Comparison of ENCODE assay signal across 2 cellular contexts in genomic region chr9:112334319-112334828, GRCh38.
TF ChIP-seq lines count a peak whose summit lies in the region.

No MANE protein-coding gene starts in this region.

TF ChIP-seq in SK-N-SH, 30 proteins besides CTCF, POLR2A, EP300 and RAD21 (continued from another document):
- TF ChIP-seq TAF1 (IDR thresholded peaks at IDR 0.05; ENCODE audit: borderline replicate concordance, low read depth, low read length) = no peak
- TF ChIP-seq NFIC (IDR thresholded peaks at IDR 0.05; ENCODE audit: borderline replicate concordance) = no peak
- no peak for TF ChIP-seq GATA2 (CRISPR knock-in tag; IDR thresholded peaks at IDR 0.05)
- TF ChIP-seq JUND (IDR thresholded peaks at IDR 0.05) = no peak

TF ChIP-seq in SK-N-SH treated with all-trans-retinoic acid at 6 μM for 48 hours, 23 proteins besides CTCF, POLR2A, EP300 and RAD21 (continued from another document):
- TF ChIP-seq OSR1 (CRISPR knock-in tag; IDR thresholded peaks at IDR 0.05) (no peak), PPARA (CRISPR knock-in tag; IDR thresholded peaks at IDR 0.05; ENCODE audit: borderline replicate concordance) (no peak), BACH2 (CRISPR knock-in tag; IDR thresholded peaks at IDR 0.05; ENCODE audit: borderline replicate concordance) (no peak), ZFP30 (CRISPR knock-in tag; IDR thresholded peaks at IDR 0.05) (no peak), ZFP3 (CRISPR knock-in tag; IDR thresholded peaks at IDR 0.05) (no peak), ESRRG (CRISPR knock-in tag; IDR thresholded peaks at IDR 0.05) (no peak), ZNF70 (CRISPR knock-in tag; IDR thresholded peaks at IDR 0.05) (no peak)
- TF ChIP-seq, protein P1, sequence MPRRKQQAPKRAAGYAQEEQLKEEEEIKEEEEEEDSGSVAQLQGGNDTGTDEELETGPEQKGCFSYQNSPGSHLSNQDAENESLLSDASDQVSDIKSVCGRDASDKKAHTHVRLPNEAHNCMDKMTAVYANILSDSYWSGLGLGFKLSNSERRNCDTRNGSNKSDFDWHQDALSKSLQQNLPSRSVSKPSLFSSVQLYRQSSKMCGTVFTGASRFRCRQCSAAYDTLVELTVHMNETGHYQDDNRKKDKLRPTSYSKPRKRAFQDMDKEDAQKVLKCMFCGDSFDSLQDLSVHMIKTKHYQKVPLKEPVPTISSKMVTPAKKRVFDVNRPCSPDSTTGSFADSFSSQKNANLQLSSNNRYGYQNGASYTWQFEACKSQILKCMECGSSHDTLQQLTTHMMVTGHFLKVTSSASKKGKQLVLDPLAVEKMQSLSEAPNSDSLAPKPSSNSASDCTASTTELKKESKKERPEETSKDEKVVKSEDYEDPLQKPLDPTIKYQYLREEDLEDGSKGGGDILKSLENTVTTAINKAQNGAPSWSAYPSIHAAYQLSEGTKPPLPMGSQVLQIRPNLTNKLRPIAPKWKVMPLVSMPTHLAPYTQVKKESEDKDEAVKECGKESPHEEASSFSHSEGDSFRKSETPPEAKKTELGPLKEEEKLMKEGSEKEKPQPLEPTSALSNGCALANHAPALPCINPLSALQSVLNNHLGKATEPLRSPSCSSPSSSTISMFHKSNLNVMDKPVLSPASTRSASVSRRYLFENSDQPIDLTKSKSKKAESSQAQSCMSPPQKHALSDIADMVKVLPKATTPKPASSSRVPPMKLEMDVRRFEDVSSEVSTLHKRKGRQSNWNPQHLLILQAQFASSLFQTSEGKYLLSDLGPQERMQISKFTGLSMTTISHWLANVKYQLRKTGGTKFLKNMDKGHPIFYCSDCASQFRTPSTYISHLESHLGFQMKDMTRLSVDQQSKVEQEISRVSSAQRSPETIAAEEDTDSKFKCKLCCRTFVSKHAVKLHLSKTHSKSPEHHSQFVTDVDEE (CRISPR knock-in tag; IDR thresholded peaks at IDR 0.05) = no peak
- TF ChIP-seq, protein P2, sequence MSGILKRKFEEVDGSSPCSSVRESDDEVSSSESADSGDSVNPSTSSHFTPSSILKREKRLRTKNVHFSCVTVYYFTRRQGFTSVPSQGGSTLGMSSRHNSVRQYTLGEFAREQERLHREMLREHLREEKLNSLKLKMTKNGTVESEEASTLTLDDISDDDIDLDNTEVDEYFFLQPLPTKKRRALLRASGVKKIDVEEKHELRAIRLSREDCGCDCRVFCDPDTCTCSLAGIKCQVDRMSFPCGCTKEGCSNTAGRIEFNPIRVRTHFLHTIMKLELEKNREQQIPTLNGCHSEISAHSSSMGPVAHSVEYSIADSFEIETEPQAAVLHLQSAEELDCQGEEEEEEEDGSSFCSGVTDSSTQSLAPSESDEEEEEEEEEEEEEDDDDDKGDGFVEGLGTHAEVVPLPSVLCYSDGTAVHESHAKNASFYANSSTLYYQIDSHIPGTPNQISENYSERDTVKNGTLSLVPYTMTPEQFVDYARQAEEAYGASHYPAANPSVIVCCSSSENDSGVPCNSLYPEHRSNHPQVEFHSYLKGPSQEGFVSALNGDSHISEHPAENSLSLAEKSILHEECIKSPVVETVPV (CRISPR knock-in tag; IDR thresholded peaks at IDR 0.05) = no peak
